ENCODE assay signal across 9 cellular contexts in the genomic region with DNA sequence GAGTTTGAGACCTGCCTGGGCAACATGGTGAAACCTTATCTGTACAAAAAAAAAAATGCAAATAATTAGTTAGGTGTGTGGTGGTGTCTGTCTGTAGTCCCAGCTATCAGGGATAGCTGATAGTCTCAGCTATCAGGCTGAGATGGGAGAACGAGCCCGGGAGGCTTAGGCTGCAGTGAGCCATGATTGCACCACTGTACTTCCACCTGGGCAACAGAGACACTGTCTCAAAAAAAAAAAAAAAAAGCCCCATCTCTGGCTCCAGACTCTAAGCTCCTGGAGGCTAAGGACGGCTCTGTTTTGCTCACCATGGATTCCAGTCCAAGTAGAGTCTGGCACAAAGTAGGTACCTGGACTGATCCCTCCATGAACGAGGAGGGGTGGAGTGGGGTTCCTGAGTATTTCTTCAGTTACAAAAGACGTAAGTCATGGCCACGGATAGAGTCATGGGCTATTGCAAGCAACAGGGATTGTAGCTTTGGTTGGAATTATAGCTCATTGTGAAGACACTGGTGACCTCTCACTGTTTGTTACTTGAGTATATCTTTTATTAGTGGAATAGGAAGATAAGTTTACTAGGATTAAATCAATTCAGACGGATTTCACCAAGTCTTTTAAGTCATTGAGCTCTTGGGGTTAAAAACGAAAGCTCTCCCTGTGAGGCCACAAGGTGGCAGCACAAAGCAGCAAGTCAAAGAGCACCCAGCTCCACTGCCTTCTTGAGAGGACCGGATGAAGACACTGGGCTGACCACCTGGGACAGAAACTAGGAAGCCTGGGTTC. TPM values are rescaled to one million over a fixed set of nuclear protein-coding genes. Genes with fewer than 3 reads are reported as not detected.
DNase-seq lines count a peak whose midpoint lies in the region; ATAC-seq, FAIRE-seq and TF ChIP-seq lines count a peak whose summit lies in the region.
"Had no signal": no experiment of that assay in that cellular context is flagged by ENCODE, and none has a peak within 500 bp of the region (broad histone marks: within the 10 kb centered on the region; RNA-seq: fewer than 3 reads in every experiment).

No MANE protein-coding gene starts in this region.

- no peak for TF ChIP-seq EP300 in GM12878 (IDR thresholded peaks at IDR 0.05; ENCODE audit: borderline replicate concordance in 1 of 2, control insufficient read depth in 1 of 2, low read depth in 2 of 2, low read length in 2 of 2)

- peak; percentile 91 for ATAC-seq in GM12878
- ATAC-seq in sciatic nerve, result peak; percentile 76
- ATAC-seq in GM19452 (IDR thresholded peaks at IDR 0.05; ENCODE audit: unreplicated experiment), result no peak

- H3K4me3 ChIP-seq in H7 (ENCODE audit: insufficient read depth, low read depth, low read length) (no peak overlapping the region), GM12878 (no peak overlapping the region), hepatocyte (no peak overlapping the region)

- H3K79me2 ChIP-seq in GM12878 (ENCODE audit: control insufficient read depth, insufficient read depth, low read length) (no peaks in the 10 kb centered on the region), hepatocyte (no peaks in the 10 kb centered on the region)

- BruUV-seq in Calu3 (replicated peaks; lab: Mats Ljungman, UMichigan) (no TSS peak), GM12878 (replicated peaks; lab: Mats Ljungman, UMichigan) (no TSS peak)

- peak; percentile 78 for DNase-seq in Calu3
- peak; percentile 83 for DNase-seq in H7
- peak; percentile 45 to 62 for DNase-seq in NCI-H1930 (lab: John Stamatoyannopoulos, UW)
- DNase-seq in T1000 (lab: John Stamatoyannopoulos, UW), result peak; percentile 44
- DNase-seq in GM12878 (ENCODE audit: low read depth, low spot score), result peak; percentile 26
- peak; percentile 84 for DNase-seq in hepatocyte (ENCODE audit: low spot score)
- DNase-seq in sciatic nerve (ENCODE audit: low spot score), result peak; percentile 81

- H3K4me1 ChIP-seq in GM12878 (ENCODE audit: control insufficient read depth, insufficient read depth, low read length) (no peaks in the 10 kb centered on the region), hepatocyte (ENCODE audit: insufficient read depth) (peaks cover 4% of the 10 kb centered on the region)

- H4K20me1 ChIP-seq in GM12878 (ENCODE audit: control insufficient read depth, insufficient read depth) (no peaks in the 10 kb centered on the region), hepatocyte (ENCODE audit: insufficient read depth, poor library complexity, severe bottlenecking) (no peaks in the 10 kb centered on the region)

- peak; percentile 82 for TF ChIP-seq RAD21 in GM12878 (IDR thresholded peaks at IDR 0.05; ENCODE audit: insufficient read depth, low read depth, low read length)

- H3K27me3 ChIP-seq in H7 (ENCODE audit: control insufficient read depth, insufficient read depth, low read length), result no peaks in the 10 kb centered on the region; the same call in 1 of the 2 replicates
- no peaks in the 10 kb centered on the region; a peak in 1 of 4 replicates for H3K27me3 ChIP-seq in GM12878 (replicated peaks in 1 of 2; ENCODE audit: control insufficient read depth in 2 of 2, insufficient read depth in 2 of 2, low read length in 1 of 2)
- no peaks in the 10 kb centered on the region for H3K27me3 ChIP-seq in hepatocyte

- intact Hi-C loops in Calu3 (cut with micrococcal nuclease; ENCODE audit: unreplicated experiment) (loop anchor here (1.0 kb wide), 2 partner anchors 52 to 78 kb away; no protein-coding TSS in a partner anchor), GM12878 (cut with micrococcal nuclease; ENCODE audit: unreplicated experiment) (loop anchor here (1.0 kb wide), 2 partner anchors 52 to 78 kb away; no protein-coding TSS in a partner anchor), sciatic nerve (cut with DNase I) (loop anchor here (10.0 kb wide), 1 partner anchor 50 kb away; a partner anchor contains a TSS)

- RAD21 ChIA-PET in GM12878 (lab: Charles Lee; ENCODE audit: unreplicated experiment), result interaction anchor here (0.5 to 9.3 kb wide), 37 partner anchors 9 to 1641 kb away, joined by 3 to 156 read pairs (median 3); a partner anchor contains a TSS

- H3K9me2 ChIP-seq in hepatocyte (replicated peaks; ENCODE audit: insufficient read depth), result no peaks in the 10 kb centered on the region

- H3K4me2 ChIP-seq in GM12878 (ENCODE audit: control insufficient read depth, insufficient read depth) (no peak overlapping the region), hepatocyte (no peak overlapping the region)

- no peaks in the 10 kb centered on the region for H3K9me3 Mint-ChIP-seq in Calu3 (ENCODE audit: low read depth, unreplicated experiment)

- peak; percentile 77 for TF ChIP-seq CTCF in Calu3 (IDR thresholded peaks at IDR 0.05; ENCODE audit: unreplicated experiment)
- peak; percentile 78 to 87 (median 81) for TF ChIP-seq CTCF in GM12878 (IDR thresholded peaks at IDR 0.05 in 2 of 3, conservative IDR thresholded peaks at IDR 0.05 in 1 of 3; ENCODE audit: control insufficient read depth in 2 of 3, extremely low read depth in 1 of 3, insufficient read depth in 1 of 3, low read depth in 3 of 3, low read length in 3 of 3)
- peak; percentile 78 for TF ChIP-seq CTCF in hepatocyte (IDR thresholded peaks at IDR 0.05; ENCODE audit: poor library complexity)

- FAIRE-seq in GM12878 (lab: Jason Lieb, UNC), result peak; percentile 81

- SMC1A ChIA-PET in GM12878 (lab: Charles Lee; ENCODE audit: uncharacterized antibody, unreplicated experiment), result interaction anchor here (0.6 to 9.4 kb wide), 22 partner anchors 9 to 1640 kb away, joined by 3 to 147 read pairs (median 6); a partner anchor contains a TSS

- no peak overlapping the region for H3K27ac Mint-ChIP-seq in Calu3 (ENCODE audit: unreplicated experiment)

- peak overlapping the region; percentile 9 for H3K4me3 Mint-ChIP-seq in Calu3 (ENCODE audit: low read depth, unreplicated experiment)

- H3K9ac ChIP-seq in GM12878 (ENCODE audit: control insufficient read depth, insufficient read depth, low read length), result no peak overlapping the region

- CTCF ChIA-PET in Calu3 (lab: Charles Lee) (interaction anchor here (0.6 to 3.1 kb wide), 23 partner anchors 12 to 159 kb away, joined by 3 to 93 read pairs (median 3); a partner anchor contains a TSS), GM12878 (lab: Yijun Ruan, JAX) (interaction anchor here (0.6 to 11.9 kb wide), 53 partner anchors 8 to 1765 kb away, joined by 3 to 436 read pairs (median 4); a partner anchor contains a TSS)

- H3K4me1 Mint-ChIP-seq in Calu3 (ENCODE audit: low read depth, unreplicated experiment), result peaks cover 13% of the 10 kb centered on the region

- TF ChIP-seq POLR2A in GM12878 (IDR thresholded peaks at IDR 0.05; ENCODE audit: low read depth, low read length), result no peak

- POLR2A ChIA-PET in GM12878 (lab: Charles Lee), result interaction anchor here (0.6 kb wide), 1 partner anchor 1108 kb away, joined by 7 read pairs; no protein-coding TSS in a partner anchor

- H3K36me3 ChIP-seq in H7 (replicated peaks; ENCODE audit: control insufficient read depth, insufficient read depth, low read length) (no peaks in the 10 kb centered on the region), GM12878 (ENCODE audit: control insufficient read depth in 2 of 2, insufficient read depth in 2 of 2, low read length in 1 of 2) (no peaks in the 10 kb centered on the region), hepatocyte (replicated peaks; ENCODE audit: insufficient read depth, low read depth) (no peaks in the 10 kb centered on the region)

- H3K9me3 ChIP-seq in GM12878 (replicated peaks; ENCODE audit: control insufficient read depth, insufficient read depth, low read length) (no peaks in the 10 kb centered on the region), hepatocyte (ENCODE audit: low read depth) (no peaks in the 10 kb centered on the region)

- H3K27ac ChIP-seq in GM12878 (ENCODE audit: control insufficient read depth, insufficient read depth) (no peak overlapping the region), hepatocyte (no peak overlapping the region)

- WGBS in GM12878 (ENCODE audit: insufficient coverage, insufficient replicate concordance, low lambda C conversion rate, missing lambda C conversion rate), result 26% methylated on average over 9 of the region's 9 CpGs
- 38% methylated on average over 9 of the region's 9 CpGs for WGBS in hepatocyte (ENCODE audit: low lambda C conversion rate, missing lambda C conversion rate)

- in situ Hi-C loops in GM12878 (cut with MboI), result no loop called here

- H2AFZ ChIP-seq in GM12878 (ENCODE audit: control insufficient read depth, low read depth, low read length) (no peak overlapping the region), hepatocyte (no peak overlapping the region)

- H3K27me3 Mint-ChIP-seq in Calu3 (ENCODE audit: unreplicated experiment), result peaks cover 16% of the 10 kb centered on the region

- no peaks in the 10 kb centered on the region for H3K36me3 Mint-ChIP-seq in Calu3 (ENCODE audit: insufficient read depth, unreplicated experiment)

RNA-seq across cellular contexts. Expression of a gene that starts 35.6 kb away (rescaled TPM):
- total RNA-seq in Calu3 (2022) (0.45 TPM in 1 of 2 replicates, not detected in the other), GM12878 (2014; rRNA removed) (not detected in 2 replicates), GM12878 (2014; rRNA removed; fragmentation: Illumina TruSeq; extraction: Trizol) (not detected in 2 replicates), GM12878 (2021) (not detected in 2 replicates), hepatocyte (0.90 TPM in 1 of 2 replicates, not detected in the other), sciatic nerve (not detected)
- 1.0 and 1.8 TPM in 2 replicates for total RNA-seq in H7 (2014; rRNA removed; shearing (Covaris generic))
- not detected in 2 replicates for total RNA-seq in GM12878 (2013; cell fraction: nucleolus; rRNA removed)
- not detected for polyA plus RNA-seq in GM12878 (2011; ENCODE audit: low read depth)
- polyA plus RNA-seq in GM12878 (2011; rRNA removed) (not detected in 2 replicates), GM12878 (2014; fragmentation: Illumina TruSeq; extraction: Trizol) (not detected in 2 replicates), GM12878 (2014; fragmentation: Nextera tagmentation; extraction: Ambion mirVana) (not detected), GM12878 (2014; rRNA removed) (not detected in 2 replicates), GM12878 (2016; fragmentation: Nextera tagmentation; extraction: Ambion mirVana) (not detected), hepatocyte (0.22 and 0.99 TPM in 2 replicates)
- polyA plus RNA-seq in GM12878 (2011; cell fraction: cytosol; rRNA removed), result not detected in 2 replicates
- polyA plus RNA-seq in GM12878 (2011; cell fraction: nucleus; rRNA removed), result not detected in 2 replicates
- not detected in 2 replicates for polyA plus RNA-seq in GM12878 (2012)
- polyA minus RNA-seq in GM12878 (2011; rRNA and poly(A)+ RNA removed), result not detected in 2 replicates
- not detected in 2 replicates for polyA minus RNA-seq in GM12878 (2011; cell fraction: cytosol; rRNA and poly(A)+ RNA removed)
- not detected in 2 replicates for polyA minus RNA-seq in GM12878 (2011; cell fraction: nucleus; rRNA and poly(A)+ RNA removed)
- total RNA-seq: T-helper 1 cell treated with Interleukin-12 subunit alpha and Interleukin-12 subunit beta and Interleukin-4 antibody, amounts not matched to agents 30 ng/mL and 1 ng/mL, for 36 hours had no signal

RNA-seq across cellular contexts. Expression of a gene that starts 53.9 kb away (rescaled TPM):
- total RNA-seq in Calu3 (2022), result not detected in 2 replicates
- total RNA-seq in H7 (2014; rRNA removed; shearing (Covaris generic)), result 0.30 and 0.62 TPM in 2 replicates
- not detected in 2 replicates for total RNA-seq in GM12878 (2013; cell fraction: nucleolus; rRNA removed)
- not detected in 2 replicates for total RNA-seq in GM12878 (2014; rRNA removed)
- total RNA-seq in GM12878 (2014; rRNA removed; fragmentation: Illumina TruSeq; extraction: Trizol), result not detected in 2 replicates
- 0.03 TPM in 1 of 2 replicates, not detected in the other for total RNA-seq in GM12878 (2021)
- polyA plus RNA-seq in GM12878 (2011; ENCODE audit: low read depth), result not detected
- not detected in 2 replicates for polyA plus RNA-seq in GM12878 (2011; rRNA removed)
- 0.01 TPM in 1 of 2 replicates, not detected in the other for polyA plus RNA-seq in GM12878 (2011; cell fraction: cytosol; rRNA removed)
- 0.03 TPM in 1 of 2 replicates, not detected in the other for polyA plus RNA-seq in GM12878 (2011; cell fraction: nucleus; rRNA removed)
- polyA plus RNA-seq in GM12878 (2012), result 0.03 TPM in 1 of 2 replicates, not detected in the other
- not detected in 2 replicates for polyA plus RNA-seq in GM12878 (2014; fragmentation: Illumina TruSeq; extraction: Trizol)
- not detected for polyA plus RNA-seq in GM12878 (2014; fragmentation: Nextera tagmentation; extraction: Ambion mirVana)
- polyA plus RNA-seq in GM12878 (2014; rRNA removed), result 0.01 TPM in 1 of 2 replicates, not detected in the other
- not detected for polyA plus RNA-seq in GM12878 (2016; fragmentation: Nextera tagmentation; extraction: Ambion mirVana)
- polyA minus RNA-seq in GM12878 (2011; rRNA and poly(A)+ RNA removed), result not detected in 2 replicates
- not detected in 2 replicates for polyA minus RNA-seq in GM12878 (2011; cell fraction: cytosol; rRNA and poly(A)+ RNA removed)
- polyA minus RNA-seq in GM12878 (2011; cell fraction: nucleus; rRNA and poly(A)+ RNA removed), result not detected in 2 replicates
- total RNA-seq in hepatocyte, result 0.23 TPM in 1 of 2 replicates, not detected in the other
- 0.18 and 0.21 TPM in 2 replicates for polyA plus RNA-seq in hepatocyte
- total RNA-seq in sciatic nerve, result not detected
- total RNA-seq: T-helper 1 cell treated with Interleukin-12 subunit alpha and Interleukin-12 subunit beta and Interleukin-4 antibody, amounts not matched to agents 30 ng/mL and 1 ng/mL, for 36 hours had no signal

RNA-seq across cellular contexts. Expression of a gene that starts 57.8 kb away (rescaled TPM):
- total RNA-seq in Calu3 (2022), result 448 and 469 TPM in 2 replicates
- 278 and 349 TPM in 2 replicates for total RNA-seq in H7 (2014; rRNA removed; shearing (Covaris generic))
- 105 and 147 TPM in 2 replicates for total RNA-seq in GM12878 (2013; cell fraction: nucleolus; rRNA removed)
- total RNA-seq in GM12878 (2014; rRNA removed), result 122 and 132 TPM in 2 replicates
- 72.9 and 78.5 TPM in 2 replicates for total RNA-seq in GM12878 (2014; rRNA removed; fragmentation: Illumina TruSeq; extraction: Trizol)
- total RNA-seq in GM12878 (2021), result 169 and 175 TPM in 2 replicates
- 43.3 TPM for polyA plus RNA-seq in GM12878 (2011; ENCODE audit: low read depth)
- 61.8 and 147 TPM in 2 replicates for polyA plus RNA-seq in GM12878 (2011; rRNA removed)
- polyA plus RNA-seq in GM12878 (2011; cell fraction: cytosol; rRNA removed), result 187 and 196 TPM in 2 replicates
- 179 and 246 TPM in 2 replicates for polyA plus RNA-seq in GM12878 (2011; cell fraction: nucleus; rRNA removed)
- 64.5 and 70.3 TPM in 2 replicates for polyA plus RNA-seq in GM12878 (2012)
- 92.6 and 116 TPM in 2 replicates for polyA plus RNA-seq in GM12878 (2014; fragmentation: Illumina TruSeq; extraction: Trizol)
- polyA plus RNA-seq in GM12878 (2014; fragmentation: Nextera tagmentation; extraction: Ambion mirVana), result 10 to 100 TPM; 23.3 to 39.3 TPM
- polyA plus RNA-seq in GM12878 (2014; rRNA removed), result 106 and 110 TPM in 2 replicates
- 100 to 1,000 TPM; 123 to 128 TPM for polyA plus RNA-seq in GM12878 (2016; fragmentation: Nextera tagmentation; extraction: Ambion mirVana)
- 259 and 370 TPM in 2 replicates for polyA minus RNA-seq in GM12878 (2011; rRNA and poly(A)+ RNA removed)
- 54.5 and 63.7 TPM in 2 replicates for polyA minus RNA-seq in GM12878 (2011; cell fraction: cytosol; rRNA and poly(A)+ RNA removed)
- 94.1 and 148 TPM in 2 replicates for polyA minus RNA-seq in GM12878 (2011; cell fraction: nucleus; rRNA and poly(A)+ RNA removed)
- total RNA-seq in hepatocyte, result 282 and 297 TPM in 2 replicates
- 242 and 318 TPM in 2 replicates for polyA plus RNA-seq in hepatocyte
- total RNA-seq in sciatic nerve, result 158 TPM

Comparison
In these comparisons a context has a peak if more than half of its experiments do, and no peak if none do; other contexts are left out.
1. DNase-seq: peak in every context shown above with its lines; median percentile 84 in hepatocyte; 83 in H7; 81 in sciatic nerve; 78 in Calu3; 54 in NCI-H1930; 44 in T1000; 26 in GM12878.